ENCODE assay signal across 8 cellular contexts in the genomic region with DNA sequence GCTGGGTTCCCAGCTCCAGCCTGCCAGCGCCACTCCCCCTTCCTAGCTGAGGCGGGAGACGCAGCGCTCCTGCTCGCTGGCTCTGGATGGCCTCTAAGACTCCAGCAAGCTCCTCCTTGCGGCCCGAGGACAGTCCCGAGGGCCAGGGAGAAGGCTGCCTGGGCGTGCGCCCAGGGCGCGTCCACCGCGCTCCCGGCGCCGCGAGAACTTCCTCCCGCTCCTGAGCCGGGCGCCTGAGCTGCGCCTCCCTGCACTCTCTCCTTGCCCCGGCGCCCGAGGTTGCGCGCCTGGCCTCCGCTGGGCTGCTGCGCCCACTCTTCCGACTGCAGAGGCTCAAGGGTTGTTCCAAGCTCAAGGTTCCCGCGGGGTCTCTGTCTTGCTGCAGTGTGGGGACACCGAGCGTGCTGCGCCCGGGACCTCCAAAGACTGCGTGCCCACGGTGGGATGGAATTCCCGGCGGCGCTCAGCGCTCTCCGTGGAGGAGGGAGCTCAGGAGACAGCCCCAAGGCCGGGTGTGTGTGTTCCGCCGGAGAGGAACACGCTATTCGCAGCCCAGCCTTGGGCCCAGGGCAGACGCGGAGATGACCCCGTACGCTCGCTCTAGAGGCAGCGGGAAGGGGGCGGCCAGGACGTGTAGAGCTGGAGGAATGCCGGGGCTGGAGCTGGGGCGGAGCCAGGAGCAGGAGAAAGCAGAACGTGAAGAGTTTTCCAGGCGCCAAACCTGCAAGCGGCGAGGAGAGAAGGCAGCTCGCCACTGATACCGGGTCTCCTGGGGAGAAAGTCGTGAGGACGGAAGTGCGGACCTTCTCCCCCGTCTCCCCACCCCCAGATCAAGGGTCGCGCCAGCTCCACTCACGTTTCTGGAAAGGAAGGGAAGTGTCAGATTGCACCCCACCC. TPM values are rescaled to one million over a fixed set of nuclear protein-coding genes. Genes with fewer than 3 reads are reported as not detected.
A peak's percentile ranks its signal among the peaks of the same experiment; 100 is the strongest.
DNase-seq lines count a peak whose midpoint lies in the region; ATAC-seq and TF ChIP-seq lines count a peak whose summit lies in the region.

A gene with protein sequence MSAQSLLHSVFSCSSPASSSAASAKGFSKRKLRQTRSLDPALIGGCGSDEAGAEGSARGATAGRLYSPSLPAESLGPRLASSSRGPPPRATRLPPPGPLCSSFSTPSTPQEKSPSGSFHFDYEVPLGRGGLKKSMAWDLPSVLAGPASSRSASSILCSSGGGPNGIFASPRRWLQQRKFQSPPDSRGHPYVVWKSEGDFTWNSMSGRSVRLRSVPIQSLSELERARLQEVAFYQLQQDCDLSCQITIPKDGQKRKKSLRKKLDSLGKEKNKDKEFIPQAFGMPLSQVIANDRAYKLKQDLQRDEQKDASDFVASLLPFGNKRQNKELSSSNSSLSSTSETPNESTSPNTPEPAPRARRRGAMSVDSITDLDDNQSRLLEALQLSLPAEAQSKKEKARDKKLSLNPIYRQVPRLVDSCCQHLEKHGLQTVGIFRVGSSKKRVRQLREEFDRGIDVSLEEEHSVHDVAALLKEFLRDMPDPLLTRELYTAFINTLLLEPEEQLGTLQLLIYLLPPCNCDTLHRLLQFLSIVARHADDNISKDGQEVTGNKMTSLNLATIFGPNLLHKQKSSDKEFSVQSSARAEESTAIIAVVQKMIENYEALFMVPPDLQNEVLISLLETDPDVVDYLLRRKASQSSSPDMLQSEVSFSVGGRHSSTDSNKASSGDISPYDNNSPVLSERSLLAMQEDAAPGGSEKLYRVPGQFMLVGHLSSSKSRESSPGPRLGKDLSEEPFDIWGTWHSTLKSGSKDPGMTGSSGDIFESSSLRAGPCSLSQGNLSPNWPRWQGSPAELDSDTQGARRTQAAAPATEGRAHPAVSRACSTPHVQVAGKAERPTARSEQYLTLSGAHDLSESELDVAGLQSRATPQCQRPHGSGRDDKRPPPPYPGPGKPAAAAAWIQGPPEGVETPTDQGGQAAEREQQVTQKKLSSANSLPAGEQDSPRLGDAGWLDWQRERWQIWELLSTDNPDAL (N-terminal part only) (minus strand): TSS at position 777 of the 897 bp plus-strand sequence. CDS start 1,092 bp downstream, outside the sequence.

- DNase-seq in RWPE2 (ENCODE audit: low spot score) (no peak), posterior cingulate gyrus (peak in 6 of 10 donors; percentile 2 to 85 (median 51)), COR-L47 (lab: John Stamatoyannopoulos, UW) (no peak), NOMO-1 (lab: John Stamatoyannopoulos, UW; ENCODE audit: unreplicated experiment in 2 of 2) (no peak)
- no peak for DNase-seq in CD8-positive, alpha-beta memory T cell
- DNase-seq in activated CD4-positive, alpha-beta T cell treated with anti-CD3 and anti-CD28 coated beads, Interleukin-2, amount 10 ng/mL, durations not matched to agents 24 days and 14 days = no peak

- peaks cover 0 to 3% (median 0%) of the 10 kb centered on the region in 5 donors for H3K9me3 Mint-ChIP-seq in CD8-positive, alpha-beta memory T cell
- H3K9me3 Mint-ChIP-seq in activated CD4-positive, alpha-beta T cell treated with anti-CD3 and anti-CD28 coated beads, Interleukin-2, amount 10 ng/mL, durations not matched to agents 24 days and 14 days = no peaks in the 10 kb centered on the region

- TF ChIP-seq CTCF in RWPE2 (IDR thresholded peaks at IDR 0.05; ENCODE audit: poor library complexity, severe bottlenecking) = no peak
- no peak for TF ChIP-seq CTCF in gastroesophageal sphincter (IDR thresholded peaks at IDR 0.05)

- peaks cover 13 to 56% of the 10 kb centered on the region in 2 donors for H3K27me3 Mint-ChIP-seq in CD8-positive, alpha-beta memory T cell
- peaks cover 51% of the 10 kb centered on the region for H3K27me3 Mint-ChIP-seq in activated CD4-positive, alpha-beta T cell treated with anti-CD3 and anti-CD28 coated beads, Interleukin-2, amount 10 ng/mL, durations not matched to agents 24 days and 14 days

- no peak within 1 kb of the TSS for H3K27ac Mint-ChIP-seq in CD8-positive, alpha-beta memory T cell
- no peak within 1 kb of the TSS for H3K27ac Mint-ChIP-seq in activated CD4-positive, alpha-beta T cell treated with anti-CD3 and anti-CD28 coated beads, Interleukin-2, amount 10 ng/mL, durations not matched to agents 24 days and 14 days

- no peaks in the 10 kb centered on the region for H3K36me3 ChIP-seq in RWPE2 (ENCODE audit: low read depth)
- no peaks in the 10 kb centered on the region for H3K36me3 ChIP-seq in gastroesophageal sphincter
- no peaks in the 10 kb centered on the region for H3K36me3 ChIP-seq in CD8-positive, alpha-beta memory T cell (ENCODE audit: insufficient read depth, low read length)

- H3K4me1 ChIP-seq in RWPE2 (ENCODE audit: insufficient read depth, poor library complexity, severe bottlenecking) (no peaks in the 10 kb centered on the region), gastroesophageal sphincter (peaks cover 0 to 11% (median 0%) of the 10 kb centered on the region in 3 donors)
- H3K4me1 ChIP-seq in CD8-positive, alpha-beta memory T cell (ENCODE audit: insufficient read depth, low read length) = no peaks in the 10 kb centered on the region

- ATAC-seq in GM18498 (IDR thresholded peaks at IDR 0.05; ENCODE audit: unreplicated experiment) = peak; percentile 39
- peak; percentile 86 for ATAC-seq in RWPE2 (ENCODE audit: low read depth)
- peak; percentile 84 for ATAC-seq in gastroesophageal sphincter

- H3K27me3 ChIP-seq in RWPE2 (ENCODE audit: insufficient read depth, poor library complexity, severe bottlenecking) (peaks cover 38% of the 10 kb centered on the region), gastroesophageal sphincter (no peaks in the 10 kb centered on the region)
- no peaks in the 10 kb centered on the region for H3K27me3 ChIP-seq in CD8-positive, alpha-beta memory T cell (ENCODE audit: insufficient read depth, low read length, poor library complexity, severe bottlenecking)

- no CpG with 5 or more reads among the region's 71 CpGs for WGBS in gastroesophageal sphincter (ENCODE audit: low coverage in 1 of 2), 2 donors

- no peaks in the 10 kb centered on the region for H3K36me3 Mint-ChIP-seq in CD8-positive, alpha-beta memory T cell
- H3K36me3 Mint-ChIP-seq in activated CD4-positive, alpha-beta T cell treated with anti-CD3 and anti-CD28 coated beads, Interleukin-2, amount 10 ng/mL, durations not matched to agents 24 days and 14 days (ENCODE audit: low read depth) = no peaks in the 10 kb centered on the region

- CTCF ChIA-PET in CD8-positive, alpha-beta memory T cell (lab: Charles Lee) = no interaction called here

- H3K4me1 Mint-ChIP-seq in CD8-positive, alpha-beta memory T cell = peaks cover 0 to 14% (median 0%) of the 10 kb centered on the region in 3 donors
- H3K4me1 Mint-ChIP-seq in activated CD4-positive, alpha-beta T cell treated with anti-CD3 and anti-CD28 coated beads, Interleukin-2, amount 10 ng/mL, durations not matched to agents 24 days and 14 days = no peaks in the 10 kb centered on the region

- H3K4me3 ChIP-seq in RWPE2 (ENCODE audit: severe bottlenecking) (peak within 1 kb of the TSS; percentile 27), gastroesophageal sphincter (peak within 1 kb of the TSS; percentile 64 to 94)
- no peak within 1 kb of the TSS for H3K4me3 ChIP-seq in CD8-positive, alpha-beta memory T cell (ENCODE audit: low read length)

- intact Hi-C loops in posterior cingulate gyrus (cut with DNase I) = no loop called here
- intact Hi-C loops in activated CD4-positive, alpha-beta T cell treated with anti-CD3 and anti-CD28 coated beads, Interleukin-2, amount 10 ng/mL, durations not matched to agents 24 days and 14 days (cut with micrococcal nuclease) = no loop called here

- H3K27ac ChIP-seq in RWPE2 (ENCODE audit: poor library complexity, severe bottlenecking) (no peak within 1 kb of the TSS), gastroesophageal sphincter (peak within 1 kb of the TSS; percentile 57 to 84 (median 81))
- H3K27ac ChIP-seq in CD8-positive, alpha-beta memory T cell (ENCODE audit: low read depth, low read length) = no peak within 1 kb of the TSS

- H3K4me3 Mint-ChIP-seq in CD8-positive, alpha-beta memory T cell = peak within 1 kb of the TSS in 1 of 7 donors; percentile 19
- no peak within 1 kb of the TSS for H3K4me3 Mint-ChIP-seq in activated CD4-positive, alpha-beta T cell treated with anti-CD3 and anti-CD28 coated beads, Interleukin-2, amount 10 ng/mL, durations not matched to agents 24 days and 14 days

- no peak for TF ChIP-seq EP300 in gastroesophageal sphincter (IDR thresholded peaks at IDR 0.05)

- POLR2A ChIA-PET in CD8-positive, alpha-beta memory T cell (lab: Charles Lee) = no interaction called here

- no peak for TF ChIP-seq POLR2A in gastroesophageal sphincter (IDR thresholded peaks at IDR 0.05)

- H3K9me3 ChIP-seq in RWPE2 (ENCODE audit: severe bottlenecking) = no peaks in the 10 kb centered on the region
- H3K9me3 ChIP-seq in gastroesophageal sphincter = no peaks in the 10 kb centered on the region
- H3K9me3 ChIP-seq in CD8-positive, alpha-beta memory T cell (ENCODE audit: low read length) = no peaks in the 10 kb centered on the region

RNA-seq across cellular contexts. Expression of the gene that starts here (rescaled TPM):
- 10 to 100 TPM; 25.2 to 35.1 (median 31.8) TPM for total RNA-seq in gastroesophageal sphincter
- total RNA-seq in CD8-positive, alpha-beta memory T cell = not detected
- not detected for polyA plus RNA-seq in CD8-positive, alpha-beta memory T cell
- not detected in 2 replicates for total RNA-seq in activated CD4-positive, alpha-beta T cell treated with anti-CD3 and anti-CD28 coated beads, Interleukin-2, amount 10 ng/mL, durations not matched to agents 24 days and 14 days

Comparison
In these comparisons a context has a peak if more than half of its experiments do, and no peak if none do; other contexts are left out.
1. RNA of the gene that starts here (total RNA-seq): 25.2 to 35.1 TPM in gastroesophageal sphincter; not detected in CD8-positive, alpha-beta memory T cell and not detected in activated CD4-positive, alpha-beta T cell treated with anti-CD3 and anti-CD28 coated beads, Interleukin-2, amount 10 ng/mL, durations not matched to agents 24 days and 14 days; every median in the first group is over 10 times any median in the second.
2. DNase-seq: peak in posterior cingulate gyrus (6 of 10); none in RWPE2 (single experiment), CD8-positive, alpha-beta memory T cell (0 of 5), COR-L47 (single experiment), activated CD4-positive, alpha-beta T cell treated with anti-CD3 and anti-CD28 coated beads, Interleukin-2, amount 10 ng/mL, durations not matched to agents 24 days and 14 days (single experiment) and NOMO-1 (0 of 2).
3. H3K27ac ChIP-seq: peak in gastroesophageal sphincter (4 of 4); none in RWPE2 (single experiment) and CD8-positive, alpha-beta memory T cell (single experiment).
4. Peak in every context shown above with its lines, with median percentiles within 50 percentile points of each other: ATAC-seq.